ENCODE assay signal across 22 cellular contexts in the genomic region with DNA sequence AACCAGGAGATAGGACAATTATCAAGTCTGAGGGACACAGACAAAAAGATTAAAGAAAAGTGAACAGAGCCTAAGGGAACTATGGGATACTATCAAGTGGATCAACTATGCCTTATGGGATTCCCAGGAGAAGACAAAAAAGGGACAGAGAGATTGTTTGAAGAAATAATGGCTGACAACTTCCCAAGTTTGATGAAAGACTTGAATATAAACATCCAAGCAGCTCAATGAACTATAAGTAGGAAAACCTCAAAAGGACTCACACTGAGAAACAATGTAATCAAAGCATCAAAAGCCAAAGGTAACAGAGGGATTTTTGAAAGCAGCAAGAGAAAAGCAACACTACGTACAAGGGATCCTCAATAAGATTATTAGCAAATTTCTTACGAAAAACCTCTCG. TPM values are rescaled to one million over a fixed set of nuclear protein-coding genes. Genes with fewer than 3 reads are reported as not detected.
A peak's percentile ranks its signal among the peaks of the same experiment; 100 is the strongest.
DNase-seq lines count a peak whose midpoint lies in the region; ATAC-seq, FAIRE-seq and TF ChIP-seq lines count a peak whose summit lies in the region.
"Had no signal": no experiment of that assay in that cellular context is flagged by ENCODE, and none has a peak within 500 bp of the region (broad histone marks: within the 10 kb centered on the region; RNA-seq: fewer than 3 reads in every experiment).

No MANE protein-coding gene starts in this region.

- H3K9me1 ChIP-seq in keratinocyte (ENCODE audit: control insufficient read depth, extremely low read depth, insufficient read depth, low read length), result no peaks in the 10 kb centered on the region

- H3K27me3 ChIP-seq in breast epithelium (no peaks in the 10 kb centered on the region), keratinocyte (ENCODE audit: control insufficient read depth, extremely low read depth, insufficient read depth, low read length) (no peaks in the 10 kb centered on the region), body of pancreas (no peaks in the 10 kb centered on the region)
- H3K27me3 ChIP-seq: BLaER1 treated with 17β-estradiol and CSF1 and Interleukin-3, amounts not matched to agents 10 nM and 100 nM had no signal

- DNase-seq in MCF 10A (ENCODE audit: unreplicated experiment) (no peak), breast epithelium (ENCODE audit: low spot score in 2 of 2) (no peak), keratinocyte (ENCODE audit: low read depth, low spot score) (no peak), ecto neural progenitor cell (ENCODE audit: low spot score) (no peak), body of pancreas (no peak)
- DNase-seq: 8988T; AML-193; Caco-2; Calu3; CD4-positive, alpha-beta T cell; CD8-positive, alpha-beta T cell; DMS79 treated with DMSO at 0.1 percent for 48 hours; GF-D8 had no signal

- no peak for ATAC-seq in body of pancreas
- ATAC-seq: CD8-positive, alpha-beta T cell had no signal

- H3K36me3 ChIP-seq in breast epithelium, result no peaks in the 10 kb centered on the region
- H3K36me3 ChIP-seq in HEK293 (ENCODE audit: control insufficient read depth in 2 of 2, insufficient read depth in 1 of 2, low read length in 2 of 2), result peaks cover 0 to 14% of the 10 kb centered on the region in 2 experiments; a peak in 1 of 3 replicates
- peaks cover 3 to 6% of the 10 kb centered on the region in 2 experiments for H3K36me3 ChIP-seq in keratinocyte (ENCODE audit: control insufficient read depth in 2 of 2, extremely low read depth in 1 of 2, insufficient read depth in 2 of 2, low read length in 2 of 2)
- H3K36me3 ChIP-seq in body of pancreas (replicated peaks in 1 of 2; ENCODE audit: insufficient read depth in 1 of 2, low read depth in 2 of 2), result no peaks in the 10 kb centered on the region

- no peaks in the 10 kb centered on the region for H3K4me1 Mint-ChIP-seq in MCF 10A (ENCODE audit: insufficient read depth, unreplicated experiment)
- H3K4me1 Mint-ChIP-seq: B cell had no signal

- 96 to 99% methylated on average over 3 of the region's 3 CpGs for WGBS in body of pancreas, 2 donors

- H3K4me1 ChIP-seq in breast epithelium (no peaks in the 10 kb centered on the region), HEK293 (ENCODE audit: control insufficient read depth, insufficient read depth, low read length) (no peaks in the 10 kb centered on the region), keratinocyte (ENCODE audit: control insufficient read depth, extremely low read depth, insufficient read depth, low read length) (no peaks in the 10 kb centered on the region), body of pancreas (no peaks in the 10 kb centered on the region)
- H3K4me1 ChIP-seq: Caco-2 had no signal

- peaks cover 25% of the 10 kb centered on the region for H3K36me3 Mint-ChIP-seq in MCF 10A (ENCODE audit: insufficient read depth, unreplicated experiment)

- H3K9me3 ChIP-seq in breast epithelium (no peaks in the 10 kb centered on the region), HEK293 (ENCODE audit: control insufficient read depth, insufficient read depth, low read depth, low read length) (no peaks in the 10 kb centered on the region; the same call in 1 of the 2 replicates), keratinocyte (ENCODE audit: control insufficient read depth, low read depth, low read length) (no peaks in the 10 kb centered on the region), body of pancreas (no peaks in the 10 kb centered on the region)
- H3K9me3 ChIP-seq: Caco-2 had no signal

- peak overlapping the region; percentile 63 for H3K27ac Mint-ChIP-seq in MCF 10A (ENCODE audit: low read depth, unreplicated experiment)
- H3K27ac Mint-ChIP-seq: B cell; CD4-positive, alpha-beta T cell; CD8-positive, alpha-beta T cell had no signal

- no peak overlapping the region for H3K4me3 Mint-ChIP-seq in MCF 10A (ENCODE audit: unreplicated experiment)
- H3K4me3 Mint-ChIP-seq: B cell; CD4-positive, alpha-beta T cell; CD8-positive, alpha-beta T cell had no signal

- H3K4me2 ChIP-seq in keratinocyte (ENCODE audit: control insufficient read depth, extremely low read depth, insufficient read depth, low read depth, low read length), result no peak overlapping the region
- H3K4me2 ChIP-seq: BLaER1 treated with 17β-estradiol and CSF1 and Interleukin-3, amounts not matched to agents 10 nM and 100 nM had no signal

- no peaks in the 10 kb centered on the region for H3K27me3 Mint-ChIP-seq in MCF 10A (ENCODE audit: insufficient read depth, unreplicated experiment)
- H3K27me3 Mint-ChIP-seq: B cell; CD4-positive, alpha-beta T cell had no signal

- H3K4me3 ChIP-seq in breast epithelium, result no peak overlapping the region
- H3K4me3 ChIP-seq in HEK293 (ENCODE audit: low read depth, low read length), result no peak overlapping the region
- H3K4me3 ChIP-seq in keratinocyte (ENCODE audit: control insufficient read depth in 2 of 3, extremely low read depth in 1 of 3, insufficient read depth in 2 of 3, low read depth in 1 of 3, low read length in 3 of 3), result no peak overlapping the region
- no peak overlapping the region for H3K4me3 ChIP-seq in body of pancreas
- H3K4me3 ChIP-seq: BLaER1 treated with 17β-estradiol and CSF1 and Interleukin-3, amounts not matched to agents 10 nM and 100 nM had no signal

- BruUV-seq in MCF 10A (replicated peaks; lab: Mats Ljungman, UMichigan), result no TSS peak

- H3K9me3 Mint-ChIP-seq in MCF 10A (ENCODE audit: unreplicated experiment), result no peaks in the 10 kb centered on the region
- H3K9me3 Mint-ChIP-seq: CD4-positive, alpha-beta T cell; CD8-positive, alpha-beta T cell had no signal

- TF ChIP-seq CTCF in MCF 10A (IDR thresholded peaks at IDR 0.05; ENCODE audit: unreplicated experiment) (no peak), breast epithelium (IDR thresholded peaks at IDR 0.05) (no peak), HEK293 (tag by site-specific recombination; IDR thresholded peaks at IDR 0.05) (no peak), keratinocyte (optimal IDR thresholded peaks at IDR 0.05 in 1 of 3, IDR thresholded peaks at IDR 0.05 in 1 of 3, conservative IDR thresholded peaks at IDR 0.05 in 1 of 3; ENCODE audit: extremely low read depth in 1 of 3, insufficient read depth in 2 of 3, low read length in 3 of 3) (no peak), body of pancreas (IDR thresholded peaks at IDR 0.05) (no peak)

- intact Hi-C loops in MCF 10A (cut with micrococcal nuclease) (no loop called here), breast epithelium (cut with DNase I; ENCODE audit: low total_unique reads) (no loop called here), body of pancreas (cut with DNase I) (no loop called here)

- CTCF ChIA-PET in MCF 10A (lab: Yijun Ruan, JAX), result interaction anchor here (0.7 to 1.0 kb wide), 2 partner anchors 11 to 192 kb away, joined by 3 read pairs; no protein-coding TSS in a partner anchor
- CTCF ChIA-PET in HEK293 (lab: Yijun Ruan, JAX), result interaction anchor here (0.7 kb wide), 1 partner anchor 1287 kb away, joined by 3 read pairs; no protein-coding TSS in a partner anchor

- peak; percentile 20 for FAIRE-seq in keratinocyte (lab: Jason Lieb, UNC)
- FAIRE-seq: A204.1, D721Med, G401.6, GM12891, GM19239 had no signal

- H2AFZ ChIP-seq in keratinocyte (ENCODE audit: control insufficient read depth, low read length), result no peak overlapping the region

- no peaks in the 10 kb centered on the region for H4K20me1 ChIP-seq in keratinocyte (ENCODE audit: control insufficient read depth, extremely low read depth, insufficient read depth, low read length)
- H4K20me1 ChIP-seq: BLaER1 treated with 17β-estradiol and CSF1 and Interleukin-3, amounts not matched to agents 10 nM and 100 nM had no signal

- no peak overlapping the region for H3K9ac ChIP-seq in keratinocyte (ENCODE audit: control insufficient read depth, extremely low read depth, insufficient read depth, low read length)
- H3K9ac ChIP-seq: BLaER1 treated with 17β-estradiol and CSF1 and Interleukin-3, amounts not matched to agents 10 nM and 100 nM had no signal

- H3K79me2 ChIP-seq in keratinocyte (ENCODE audit: control insufficient read depth, insufficient read depth, low read length), result peaks cover 15% of the 10 kb centered on the region

- no peak overlapping the region for H3K27ac ChIP-seq in breast epithelium
- H3K27ac ChIP-seq in HEK293 (ENCODE audit: extremely low read depth, low read depth, low read length), result no peak overlapping the region
- H3K27ac ChIP-seq in keratinocyte (ENCODE audit: control insufficient read depth, insufficient read depth, low read length), result no peak overlapping the region
- H3K27ac ChIP-seq in body of pancreas, result no peak overlapping the region
- H3K27ac ChIP-seq: BLaER1 treated with 17β-estradiol and CSF1 and Interleukin-3, amounts not matched to agents 10 nM and 100 nM; C4-2B had no signal

- POLR2A ChIA-PET in MCF 10A (lab: Yijun Ruan, JAX) (interaction anchor here (3.7 kb wide), 1 partner anchor 10 kb away, joined by 29 read pairs; a partner anchor contains a TSS), HEK293 (lab: Yijun Ruan, JAX) (no interaction called here)

- dilution Hi-C loops in keratinocyte (cut with MboI; ENCODE audit: extremely low pct_ligation_motif_present, low sequenced_read_pairs), result no loop called here

- TF ChIP-seq POLR2A in breast epithelium (IDR thresholded peaks at IDR 0.05) (no peak), body of pancreas (IDR thresholded peaks at IDR 0.05) (no peak)

TF ChIP-seq in HEK293, 187 proteins besides CTCF, POLR2A, EP300 and RAD21:
- peak; percentile 84 for TF ChIP-seq ZNF791 (tag by site-specific recombination; IDR thresholded peaks at IDR 0.05)
- TF ChIP-seq ZNF558 (tag by site-specific recombination; IDR thresholded peaks at IDR 0.05), result peak; percentile 90
- no peak for TF ChIP-seq ZBTB8A (tag by site-specific recombination; IDR thresholded peaks at IDR 0.05)
- no peak for TF ChIP-seq MYNN (tag by site-specific recombination; IDR thresholded peaks at IDR 0.05; ENCODE audit: borderline replicate concordance)

RNA-seq across cellular contexts. Expression of a gene that starts 11.0 kb away (rescaled TPM):
- 25.3 and 30.4 TPM in 2 replicates for total RNA-seq in MCF 10A (2022)
- 10 to 100 TPM; 20.0 to 37.5 (median 33.1) TPM for total RNA-seq in breast epithelium
- 10.9 to 25.0 TPM (median 15.8 TPM) in 3 replicates for polyA plus RNA-seq in keratinocyte
- polyA plus RNA-seq in keratinocyte (2011; ENCODE audit: low read depth), result 7.8 TPM
- 10.5 and 11.4 TPM in 2 replicates for polyA plus RNA-seq in keratinocyte (2011; cell fraction: cytosol; rRNA removed)
- 50.5 and 57.1 TPM in 2 replicates for polyA plus RNA-seq in keratinocyte (2011; cell fraction: nucleus; rRNA removed)
- polyA plus RNA-seq in keratinocyte (2012; ENCODE audit: low replicate concordance), result 10.9 and 19.2 TPM in 2 replicates
- polyA minus RNA-seq in keratinocyte, result 14.2 to 33.4 TPM (median 30.8 TPM) in 3 replicates
- 13.0 TPM for polyA minus RNA-seq in keratinocyte (2011; cell fraction: cytosol; rRNA and poly(A)+ RNA removed)
- polyA minus RNA-seq in keratinocyte (2011; cell fraction: nucleus; rRNA and poly(A)+ RNA removed), result 18.5 and 22.6 TPM in 2 replicates
- 10 to 100 TPM; 10.9 to 22.7 TPM for total RNA-seq in body of pancreas
